In genomic region chr11:102530558-102530957, GRCh38 we compare ENCODE assay signal across 9 cellular contexts. TPM values are rescaled to one million over a fixed set of nuclear protein-coding genes. Genes with fewer than 3 reads are reported as not detected.
A peak's percentile ranks its signal among the peaks of the same experiment; 100 is the strongest.
DNase-seq lines count a peak whose midpoint lies in the region; ATAC-seq, FAIRE-seq and TF ChIP-seq lines count a peak whose summit lies in the region.
"Had no signal": no experiment of that assay in that cellular context is flagged by ENCODE, and none has a peak within 500 bp of the region (broad histone marks: within the 10 kb centered on the region; RNA-seq: fewer than 3 reads in every experiment).

Gene MMP7 (minus strand): TSS chr11:102530747. CDS start chr11:102530700, 47 bp downstream.

- no peak within 1 kb of the TSS for H3K4me3 Mint-ChIP-seq in neural progenitor cell
- H3K4me3 Mint-ChIP-seq: activated CD8-positive, alpha-beta T cell treated with anti-CD3 and anti-CD28 coated beads, Interleukin-2, amount 10 ng/mL, durations not matched to agents 7 days and 5 days had no signal

- no peaks in the 10 kb centered on the region for H3K27me3 Mint-ChIP-seq in neural progenitor cell (ENCODE audit: insufficient read depth, low read depth)

- H3F3A ChIP-seq in neural progenitor cell (ENCODE audit: low read depth) = no peaks in the 10 kb centered on the region

- no peak within 1 kb of the TSS for H3K9ac ChIP-seq in neural progenitor cell

- FAIRE-seq in bronchial epithelial cell (lab: Jason Lieb, UNC) = no peak

- H3K27ac Mint-ChIP-seq in neural progenitor cell = no peak within 1 kb of the TSS
- H3K27ac Mint-ChIP-seq: activated CD8-positive, alpha-beta T cell treated with anti-CD3 and anti-CD28 coated beads, Interleukin-2, amount 10 ng/mL, durations not matched to agents 7 days and 5 days had no signal

- in situ Hi-C loops in GM13977 (cut with MboI; ENCODE audit: low pct_unique_long_range_greater_than_20kb, low sequenced_read_pairs, unreplicated experiment) = no loop called here

- peak; percentile 17 for DNase-seq in GM13977 (ENCODE audit: low spot score)
- DNase-seq in HT-29 (ENCODE audit: low spot score) = peak; percentile 80
- DNase-seq in bronchial epithelial cell (ENCODE audit: low read depth) = peak; percentile 61
- DNase-seq in neural progenitor cell (ENCODE audit: low spot score) = no peak
- no peak for DNase-seq in NCI-H1436 treated with DMSO at 0.1 percent for 48 hours (lab: John Stamatoyannopoulos, UW)
- no peak for DNase-seq in left lobe of liver (ENCODE audit: low spot score)
- DNase-seq: activated CD8-positive, alpha-beta T cell treated with anti-CD3 and anti-CD28 coated beads, Interleukin-2, amount 10 ng/mL, durations not matched to agents 7 days and 5 days had no signal

- no peak for TF ChIP-seq CTCF in GM13977 (IDR thresholded peaks at IDR 0.05; ENCODE audit: extremely low read depth, insufficient read depth, missing control alignments)
- no peak for TF ChIP-seq CTCF in bronchial epithelial cell (IDR thresholded peaks at IDR 0.05; ENCODE audit: insufficient read depth, low read length, severe bottlenecking)
- no peak for TF ChIP-seq CTCF in neural progenitor cell (IDR thresholded peaks at IDR 0.05)

- H3K36me3 Mint-ChIP-seq in neural progenitor cell = no peaks in the 10 kb centered on the region

- H3K9me3 Mint-ChIP-seq in neural progenitor cell = no peaks in the 10 kb centered on the region

- H3K4me1 ChIP-seq in neural progenitor cell = no peaks in the 10 kb centered on the region

- no peak within 1 kb of the TSS for H3K4me3 ChIP-seq in bronchial epithelial cell (ENCODE audit: low read depth, low read length)
- no peak within 1 kb of the TSS for H3K4me3 ChIP-seq in neural progenitor cell

- ATAC-seq in HG03520 (IDR thresholded peaks at IDR 0.05; ENCODE audit: unreplicated experiment) (no peak), GM19397 (IDR thresholded peaks at IDR 0.05; ENCODE audit: unreplicated experiment) (no peak), left lobe of liver (no peak)
- ATAC-seq: activated CD8-positive, alpha-beta T cell treated with anti-CD3 and anti-CD28 coated beads, Interleukin-2, amount 10 ng/mL, durations not matched to agents 7 days and 5 days had no signal

- no peak within 1 kb of the TSS for H3K4me2 ChIP-seq in neural progenitor cell

- H3K27me3 ChIP-seq in bronchial epithelial cell (ENCODE audit: control insufficient read depth, insufficient read depth, low read length) (no peaks in the 10 kb centered on the region), neural progenitor cell (no peaks in the 10 kb centered on the region)

- no peaks in the 10 kb centered on the region for H3K79me2 ChIP-seq in neural progenitor cell (ENCODE audit: low read depth)

- H3K36me3 ChIP-seq in bronchial epithelial cell (ENCODE audit: control insufficient read depth, insufficient read depth, low read length) = no peaks in the 10 kb centered on the region
- no peaks in the 10 kb centered on the region for H3K36me3 ChIP-seq in neural progenitor cell

- no peaks in the 10 kb centered on the region for H3K4me1 Mint-ChIP-seq in neural progenitor cell

- no peaks in the 10 kb centered on the region for H3K9me3 ChIP-seq in neural progenitor cell (ENCODE audit: low read depth)

- no peaks in the 10 kb centered on the region for H4K20me1 ChIP-seq in neural progenitor cell (ENCODE audit: low read depth)

- no peak within 1 kb of the TSS for H3K27ac ChIP-seq in neural progenitor cell

- peak within 1 kb of the TSS; percentile 39 for H2AFZ ChIP-seq in neural progenitor cell (replicated peaks)

RNA-seq across cellular contexts. Expression of gene MMP7, which starts in this region (rescaled TPM):
- 88.5 and 98.1 TPM in 2 replicates for total RNA-seq in HT-29 (2014; rRNA removed; shearing (Covaris generic))
- total RNA-seq in bronchial epithelial cell = not detected in 2 replicates
- not detected in 2 replicates for total RNA-seq in neural progenitor cell (ENCODE audit: low replicate concordance)
- total RNA-seq in left lobe of liver = 1.5 TPM
- total RNA-seq: activated CD8-positive, alpha-beta T cell treated with anti-CD3 and anti-CD28 coated beads, Interleukin-2, amount 10 ng/mL, durations not matched to agents 7 days and 5 days had no signal

Comparison
In these comparisons a context has a peak if more than half of its experiments do, and no peak if none do; other contexts are left out.
1. RNA of gene MMP7 (total RNA-seq): 88.5 to 98.1 TPM in HT-29; 1.5 TPM in left lobe of liver (single experiment), not detected in bronchial epithelial cell and not detected in neural progenitor cell; every median in the first group is over 10 times any median in the second.
2. Peak in DNase-seq in bronchial epithelial cell; RNA of the gene not detected or under 1 TPM.
3. DNase-seq: peak in GM13977 (single experiment) and HT-29 (single experiment); none in neural progenitor cell (single experiment), NCI-H1436 treated with DMSO at 0.1 percent for 48 hours (single experiment) and left lobe of liver (single experiment).